ENCODE assay signal across 13 cellular contexts in genomic region chr7:45919231-45919825, GRCh38. TPM values are rescaled to one million over a fixed set of nuclear protein-coding genes. Genes with fewer than 3 reads are reported as not detected.
DNase-seq lines count a peak whose midpoint lies in the region; ATAC-seq, FAIRE-seq and TF ChIP-seq lines count a peak whose summit lies in the region.
"Had no signal": no experiment of that assay in that cellular context is flagged by ENCODE, and none has a peak within 500 bp of the region (broad histone marks: within the 10 kb centered on the region; RNA-seq: fewer than 3 reads in every experiment).

No MANE protein-coding gene starts in this region.

- no peak for TF ChIP-seq CTCF in AG09309 (IDR thresholded peaks at IDR 0.05; ENCODE audit: control insufficient read depth, insufficient read depth, low read depth, low read length, missing control alignments)
- TF ChIP-seq CTCF in IMR-90 (conservative IDR thresholded peaks at IDR 0.05; ENCODE audit: low read depth, low read length), result no peak
- no peak for TF ChIP-seq CTCF in epithelial cell of proximal tubule (conservative IDR thresholded peaks at IDR 0.05; ENCODE audit: low read depth, low read length)
- no peak for TF ChIP-seq CTCF in osteocyte (IDR thresholded peaks at IDR 0.05)
- TF ChIP-seq CTCF in D721Med (IDR thresholded peaks at IDR 0.05; ENCODE audit: insufficient read depth, missing control alignments), result no peak
- TF ChIP-seq CTCF in WERI-Rb-1 (IDR thresholded peaks at IDR 0.05; ENCODE audit: low read depth, low read length), result no peak

- peak overlapping the region; percentile 43 for H2AK9ac ChIP-seq in IMR-90 (replicated peaks; ENCODE audit: low read depth, low read length, poor library complexity)

- 20% methylated on average over 3 of the region's 10 CpGs; no CpG with 5 or more reads in 1 of the 2 experiments for WGBS in IMR-90 (ENCODE audit: extremely low coverage in 2 of 2, insufficient read length in 1 of 2), 2 experiments

- no peak overlapping the region for H3K27ac ChIP-seq in IMR-90 (ENCODE audit: insufficient read depth, low read length)
- H3K27ac ChIP-seq in WERI-Rb-1, result no peak overlapping the region

- ATAC-seq in IMR-90 (ENCODE audit: low read depth), result no peak
- no peak for ATAC-seq in stimulated activated naive B cell treated with anti-CD40 and anti-IgM and Interleukin-4, amounts not matched to agents 10 μg/mL and 1 μg/mL and 100 μg/mL, for 72 hours (replicated peaks)

- no peak for TF ChIP-seq POLR2A in IMR-90 (IDR thresholded peaks at IDR 0.05; ENCODE audit: low read depth, low read length)

- peak overlapping the region; percentile 87 for H3K4me2 ChIP-seq in IMR-90 (ENCODE audit: low read depth, low read length)

- H3K9me1 ChIP-seq in IMR-90 (ENCODE audit: insufficient read depth, low read length), result peaks cover 10% of the 10 kb centered on the region

- peak overlapping the region; percentile 60; the same call in 1 of the 2 replicates for H3K9ac ChIP-seq in IMR-90 (ENCODE audit: low read depth, low read length)

- H4K8ac ChIP-seq in IMR-90 (ENCODE audit: low read depth in 2 of 2, low read length in 2 of 2), result no peak overlapping the region; a peak in 1 of 4 replicates

- peak overlapping the region; percentile 87 for H3K23ac ChIP-seq in IMR-90 (ENCODE audit: low read depth, low read length)

- H3K18ac ChIP-seq in IMR-90 (ENCODE audit: low read depth, low read length), result no peak overlapping the region; the same call in 1 of the 2 replicates

- H3K9me3 Mint-ChIP-seq in osteocyte (ENCODE audit: unreplicated experiment), result no peaks in the 10 kb centered on the region
- no peaks in the 10 kb centered on the region for H3K9me3 Mint-ChIP-seq in stimulated activated naive B cell treated with anti-CD40 and anti-IgM and Interleukin-4, amounts not matched to agents 10 μg/mL and 1 μg/mL and 100 μg/mL, for 72 hours
- H3K9me3 Mint-ChIP-seq: IgD-negative memory B cell; memory B cell; T-helper 1 cell treated with Interleukin-12 subunit alpha and Interleukin-12 subunit beta and Interleukin-4 antibody, amounts not matched to agents 30 μg/mL and 1 μg/mL, for 36 hours had no signal

- H3K14ac ChIP-seq in IMR-90 (replicated peaks; ENCODE audit: low read depth, low read length), result peak overlapping the region; percentile 63

- H3K4me1 ChIP-seq in IMR-90 (ENCODE audit: control insufficient read depth, insufficient read depth, low read length), result peaks cover 14% of the 10 kb centered on the region

- no peak overlapping the region for H4K5ac ChIP-seq in IMR-90 (ENCODE audit: low read depth, low read length)

- H3K4me3 ChIP-seq in AG09309 (ENCODE audit: control insufficient read depth, low read depth, low read length) (peak overlapping the region; percentile 64), IMR-90 (ENCODE audit: insufficient read depth, low read depth, low read length) (peak overlapping the region; percentile 85), epithelial cell of proximal tubule (ENCODE audit: low read depth, low read length) (peak overlapping the region; percentile 64), WERI-Rb-1 (ENCODE audit: low read depth, low read length) (no peak overlapping the region)

- CTCF ChIA-PET in IMR-90 (lab: Yijun Ruan, JAX), result interaction anchor here (0.6 to 2.1 kb wide), 5 partner anchors 30 to 1261 kb away, joined by 3 to 4 read pairs (median 3); no protein-coding TSS in a partner anchor

- dilution Hi-C loops in IMR-90 (cut with HindIII; ENCODE audit: low sequenced_read_pairs, unreplicated experiment), result no loop called here

- H3K36me3 ChIP-seq in IMR-90 (ENCODE audit: control insufficient read depth, insufficient read depth, low read length) (peaks cover 22% of the 10 kb centered on the region), WERI-Rb-1 (no peaks in the 10 kb centered on the region)

- intact Hi-C loops in IMR-90 (cut with micrococcal nuclease), result no loop called here

- no peak overlapping the region for H3K27ac Mint-ChIP-seq in osteocyte (ENCODE audit: unreplicated experiment)
- no peak overlapping the region for H3K27ac Mint-ChIP-seq in stimulated activated naive B cell treated with anti-CD40 and anti-IgM and Interleukin-4, amounts not matched to agents 10 μg/mL and 1 μg/mL and 100 μg/mL, for 72 hours
- H3K27ac Mint-ChIP-seq: IgD-negative memory B cell; memory B cell; T-helper 1 cell treated with Interleukin-12 subunit alpha and Interleukin-12 subunit beta and Interleukin-4 antibody, amounts not matched to agents 30 μg/mL and 1 μg/mL, for 36 hours had no signal

- H3K4me3 Mint-ChIP-seq in osteocyte (ENCODE audit: unreplicated experiment), result peak overlapping the region; percentile 87
- H3K4me3 Mint-ChIP-seq in stimulated activated naive B cell treated with anti-CD40 and anti-IgM and Interleukin-4, amounts not matched to agents 10 μg/mL and 1 μg/mL and 100 μg/mL, for 72 hours, result no peak overlapping the region
- H3K4me3 Mint-ChIP-seq: memory B cell had no signal

- H3K4ac ChIP-seq in IMR-90 (ENCODE audit: low read depth, low read length), result no peak overlapping the region

- no peak overlapping the region for H2BK20ac ChIP-seq in IMR-90 (ENCODE audit: low read depth, low read length)

- no peak for DNase-seq in AG09309 (ENCODE audit: low read depth)
- DNase-seq in IMR-90, result no peak
- DNase-seq in epithelial cell of proximal tubule (ENCODE audit: low read depth), result no peak
- DNase-seq in osteocyte (ENCODE audit: extremely low spot score, unreplicated experiment), result no peak
- no peak for DNase-seq in NK-92 treated with Interleukin-12 subunit alpha and Interleukin-12 subunit beta, amount 100 ng/mL, for 24 hours (lab: John Stamatoyannopoulos, UW)
- DNase-seq in D721Med (ENCODE audit: insufficient read length, low spot score), result no peak
- no peak for DNase-seq in stimulated activated naive B cell treated with anti-CD40 and anti-IgM and Interleukin-4, amounts not matched to agents 10 μg/mL and 1 μg/mL and 100 μg/mL, for 72 hours
- no peak for DNase-seq in WERI-Rb-1
- DNase-seq: NCI-H446; stimulated activated CD4-positive, alpha-beta T cell treated with anti-CD3 and anti-CD28 coated beads, Interleukin-2, amount 100 ng/mL, for 24 hours had no signal

- no peak overlapping the region; the same call in 1 of the 2 replicates for H2AK5ac ChIP-seq in IMR-90 (ENCODE audit: low read depth, low read length)

- no peak overlapping the region; the same call in 1 of the 2 replicates for H4K91ac ChIP-seq in IMR-90 (ENCODE audit: insufficient read depth, low read depth, low read length)

- peaks cover 25% of the 10 kb centered on the region for H4K20me1 ChIP-seq in IMR-90 (ENCODE audit: insufficient read depth, low read length)

- H3K79me1 ChIP-seq in IMR-90 (ENCODE audit: low read depth in 1 of 2, low read length in 2 of 2), result peaks cover 12 to 23% of the 10 kb centered on the region in 2 experiments; a peak in 3 of 4 replicates

- POLR2A ChIA-PET in IMR-90 (lab: Charles Lee; ENCODE audit: unreplicated experiment), result no interaction called here

- no TSS peak for BruUV-seq in IMR-90 (replicated peaks; lab: Mats Ljungman, UMichigan)

- H3K56ac ChIP-seq in IMR-90 (ENCODE audit: extremely low read depth, insufficient read depth, low read length), result peak overlapping the region; percentile 25; the same call in 1 of the 2 replicates

- H3K27me3 ChIP-seq in IMR-90 (ENCODE audit: control insufficient read depth, insufficient read depth, low read length), result no peaks in the 10 kb centered on the region
- H3K27me3 ChIP-seq in WERI-Rb-1 (ENCODE audit: insufficient read depth, low read depth, severe bottlenecking), result peaks cover 81% of the 10 kb centered on the region

- H3K9me3 ChIP-seq in IMR-90 (ENCODE audit: control insufficient read depth, insufficient read depth, low read length) (no peaks in the 10 kb centered on the region), WERI-Rb-1 (ENCODE audit: severe bottlenecking) (no peaks in the 10 kb centered on the region)

- H2AFZ ChIP-seq in IMR-90 (replicated peaks; ENCODE audit: low read length, poor library complexity), result peak overlapping the region; percentile 46

- no peaks in the 10 kb centered on the region for H3K27me3 Mint-ChIP-seq in osteocyte (ENCODE audit: unreplicated experiment)
- peaks cover 56 to 71% of the 10 kb centered on the region in 2 donors for H3K27me3 Mint-ChIP-seq in stimulated activated naive B cell treated with anti-CD40 and anti-IgM and Interleukin-4, amounts not matched to agents 10 μg/mL and 1 μg/mL and 100 μg/mL, for 72 hours

- FAIRE-seq in D721Med (lab: Jason Lieb, UNC), result no peak

- no peak overlapping the region for H2BK120ac ChIP-seq in IMR-90 (ENCODE audit: low read depth, low read length)

- H2BK5ac ChIP-seq in IMR-90 (ENCODE audit: low read depth, low read length, poor library complexity, severe bottlenecking), result peak overlapping the region; percentile 38

- in situ Hi-C loops in IMR-90 (cut with MboI; ENCODE audit: low sequenced_read_pairs), result loop anchor here (5.0 to 25.0 kb wide), 2 partner anchors 1018 to 1263 kb away; no protein-coding TSS in a partner anchor

- no peak for TF ChIP-seq RAD21 in IMR-90 (IDR thresholded peaks at IDR 0.05; ENCODE audit: low read length)

- no peak overlapping the region for H2BK15ac ChIP-seq in IMR-90 (ENCODE audit: low read depth, low read length)

- peaks cover 18% of the 10 kb centered on the region for H3K36me3 Mint-ChIP-seq in osteocyte (ENCODE audit: unreplicated experiment)
- no peaks in the 10 kb centered on the region for H3K36me3 Mint-ChIP-seq in stimulated activated naive B cell treated with anti-CD40 and anti-IgM and Interleukin-4, amounts not matched to agents 10 μg/mL and 1 μg/mL and 100 μg/mL, for 72 hours
- H3K36me3 Mint-ChIP-seq: IgD-negative memory B cell, memory B cell had no signal

- peaks cover 66% of the 10 kb centered on the region for H3K4me1 Mint-ChIP-seq in osteocyte (ENCODE audit: unreplicated experiment)
- H3K4me1 Mint-ChIP-seq in stimulated activated naive B cell treated with anti-CD40 and anti-IgM and Interleukin-4, amounts not matched to agents 10 μg/mL and 1 μg/mL and 100 μg/mL, for 72 hours, result peaks cover 12 to 29% of the 10 kb centered on the region in 2 donors

RNA-seq across cellular contexts. Expression of gene IGFBP3, which starts 1.7 kb away (rescaled TPM):
- total RNA-seq in IMR-90 (2012; rRNA removed) (272 and 308 TPM in 2 replicates), epithelial cell of proximal tubule (77.8 and 338 TPM in 2 replicates), osteocyte (294 and 321 TPM in 2 replicates)
- polyA plus RNA-seq in IMR-90 (2012; rRNA removed), result 601 and 692 TPM in 2 replicates
- 282 and 675 TPM in 2 replicates for polyA plus RNA-seq in IMR-90 (2012; cell fraction: cytosol; rRNA removed)
- 407 and 421 TPM in 2 replicates for polyA plus RNA-seq in IMR-90 (2012; cell fraction: nucleus; rRNA removed; ENCODE audit: low replicate concordance)

RNA-seq across cellular contexts. Expression of gene IGFBP1, which starts 31.0 kb away (rescaled TPM):
- total RNA-seq in IMR-90 (2012; rRNA removed), result not detected in 2 replicates
- polyA plus RNA-seq in IMR-90 (2012; rRNA removed), result not detected in 2 replicates
- 0.07 TPM in 1 of 2 replicates, not detected in the other for polyA plus RNA-seq in IMR-90 (2012; cell fraction: cytosol; rRNA removed)
- 0.05 and 0.18 TPM in 2 replicates for polyA plus RNA-seq in IMR-90 (2012; cell fraction: nucleus; rRNA removed; ENCODE audit: low replicate concordance)
- 4.6 and 16.5 TPM in 2 replicates for total RNA-seq in epithelial cell of proximal tubule
- total RNA-seq in osteocyte, result 1.9 and 2.4 TPM in 2 replicates
- polyA plus RNA-seq: IgD-negative memory B cell had no signal

RNA-seq across cellular contexts. Expression of gene CCDC201, which starts 46.4 kb away (rescaled TPM):
- total RNA-seq in IMR-90 (2012; rRNA removed), result not detected in 2 replicates
- polyA plus RNA-seq in IMR-90 (2012; rRNA removed), result not detected in 2 replicates
- not detected in 2 replicates for polyA plus RNA-seq in IMR-90 (2012; cell fraction: cytosol; rRNA removed)
- not detected in 2 replicates for polyA plus RNA-seq in IMR-90 (2012; cell fraction: nucleus; rRNA removed; ENCODE audit: low replicate concordance)
- not detected in 2 replicates for total RNA-seq in epithelial cell of proximal tubule
- not detected in 2 replicates for total RNA-seq in osteocyte
- polyA plus RNA-seq: IgD-negative memory B cell had no signal
